26 cellular contexts compared by ENCODE assay signal in the genomic region with DNA sequence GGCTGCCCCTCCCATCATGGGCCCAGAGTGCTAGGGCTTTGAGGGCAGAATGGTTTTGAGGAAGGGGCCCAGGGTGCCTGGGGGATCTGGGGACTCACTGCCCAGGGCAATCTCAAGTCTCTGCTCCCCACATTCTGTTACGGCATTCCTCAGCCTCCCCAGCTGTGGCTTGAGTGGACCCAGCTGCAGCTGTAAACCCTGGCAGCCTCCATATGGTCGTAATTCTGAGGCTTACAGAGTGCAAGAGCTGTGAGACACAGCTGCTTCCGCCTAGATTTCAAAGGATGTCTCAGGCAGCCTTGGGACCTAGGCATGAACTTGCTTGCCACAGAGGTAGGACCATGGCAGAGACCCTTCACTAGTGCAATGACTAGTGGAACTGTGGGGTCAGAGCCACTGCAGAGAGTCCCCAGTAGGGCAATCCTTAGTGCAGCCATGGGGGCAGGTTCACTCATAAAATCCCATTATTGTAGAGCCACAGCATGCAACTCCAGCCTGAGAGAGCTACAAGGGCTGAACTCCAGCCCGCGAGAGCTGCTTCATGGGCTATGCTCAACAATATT.
A peak's percentile ranks its signal among the peaks of the same experiment; 100 is the strongest.
DNase-seq lines count a peak whose midpoint lies in the region; ATAC-seq and TF ChIP-seq lines count a peak whose summit lies in the region.
"Had no signal": no experiment of that assay in that cellular context is flagged by ENCODE, and none has a peak within 500 bp of the region (broad histone marks: within the 10 kb centered on the region; RNA-seq: fewer than 3 reads in every experiment).

No MANE protein-coding gene starts in this region.

- H3K36me3 ChIP-seq in Loucy (ENCODE audit: insufficient read depth, low read length) (no peaks in the 10 kb centered on the region), colonic mucosa (no peaks in the 10 kb centered on the region), lower lobe of right lung (no peaks in the 10 kb centered on the region)
- H3K36me3 ChIP-seq: BLaER1 treated with 17β-estradiol and CSF1 and Interleukin-3, amounts not matched to agents 10 nM and 100 nM; breast epithelium; tibial nerve had no signal

- ATAC-seq in lower lobe of right lung (peak; percentile 48 to 56), GM19397 (IDR thresholded peaks at IDR 0.05; ENCODE audit: unreplicated experiment) (no peak)
- no peak for ATAC-seq in activated T-cell treated with anti-CD3 and anti-CD28 coated beads, Interleukin-2, amount 50 U/mL, for 72 hours (replicated peaks in 1 of 2)
- ATAC-seq: activated CD8-positive, alpha-beta T cell treated with anti-CD3 and anti-CD28 coated beads for 36 hours had no signal

- no peaks in the 10 kb centered on the region for H3K9me3 Mint-ChIP-seq in activated T-cell treated with anti-CD3 and anti-CD28 coated beads, Interleukin-2, amount 50 U/mL, for 72 hours
- H3K9me3 Mint-ChIP-seq: activated CD8-positive, alpha-beta T cell treated with anti-CD3 and anti-CD28 coated beads for 36 hours; HFFc6 had no signal

- no peaks in the 10 kb centered on the region for H3K27me3 Mint-ChIP-seq in activated T-cell treated with anti-CD3 and anti-CD28 coated beads, Interleukin-2, amount 50 U/mL, for 72 hours (ENCODE audit: low read depth)
- H3K27me3 Mint-ChIP-seq: activated CD8-positive, alpha-beta T cell treated with anti-CD3 and anti-CD28 coated beads for 36 hours had no signal

- H3K27ac ChIP-seq in colonic mucosa = no peak overlapping the region
- no peak overlapping the region for H3K27ac ChIP-seq in lower lobe of right lung
- H3K27ac ChIP-seq: BLaER1 treated with 17β-estradiol and CSF1 and Interleukin-3, amounts not matched to agents 10 nM and 100 nM; breast epithelium; GM23248; tibial nerve had no signal

- H3K4me2 ChIP-seq in Loucy (ENCODE audit: low read depth, low read length, poor library complexity, severe bottlenecking) = peak overlapping the region; percentile 48
- H3K4me2 ChIP-seq: BLaER1 treated with 17β-estradiol and CSF1 and Interleukin-3, amounts not matched to agents 10 nM and 100 nM had no signal

- no peak overlapping the region for H3K4me3 Mint-ChIP-seq in activated T-cell treated with anti-CD3 and anti-CD28 coated beads, Interleukin-2, amount 50 U/mL, for 72 hours
- H3K4me3 Mint-ChIP-seq: activated CD8-positive, alpha-beta T cell treated with anti-CD3 and anti-CD28 coated beads for 36 hours; activated naive CD8-positive, alpha-beta T cell; HFFc6; nephron had no signal

- H3K27ac Mint-ChIP-seq in activated T-cell treated with anti-CD3 and anti-CD28 coated beads, Interleukin-2, amount 50 U/mL, for 72 hours = no peak overlapping the region
- H3K27ac Mint-ChIP-seq: activated CD8-positive, alpha-beta T cell treated with anti-CD3 and anti-CD28 coated beads for 36 hours; activated naive CD8-positive, alpha-beta T cell; HFFc6; nephron had no signal

- no peaks in the 10 kb centered on the region for H3K79me2 ChIP-seq in Loucy (ENCODE audit: insufficient read depth, low read length)

- H4K20me1 ChIP-seq in Loucy (ENCODE audit: insufficient read depth, low read length, poor library complexity, severe bottlenecking) = no peaks in the 10 kb centered on the region
- H4K20me1 ChIP-seq: BLaER1 treated with 17β-estradiol and CSF1 and Interleukin-3, amounts not matched to agents 10 nM and 100 nM had no signal

- H3K4me3 ChIP-seq in Loucy (ENCODE audit: low read length, poor library complexity, severe bottlenecking) (no peak overlapping the region), colonic mucosa (no peak overlapping the region), lower lobe of right lung (no peak overlapping the region)
- H3K4me3 ChIP-seq: BLaER1 treated with 17β-estradiol and CSF1 and Interleukin-3, amounts not matched to agents 10 nM and 100 nM; breast epithelium; GM23248; tibial nerve had no signal

- peak; percentile 18 for DNase-seq in colonic mucosa
- DNase-seq in lower lobe of right lung = no peak
- peak; percentile 22 for DNase-seq in superior temporal gyrus (ENCODE audit: extremely low spot score)
- DNase-seq in activated T-cell treated with anti-CD3 and anti-CD28 coated beads, Interleukin-2, amount 50 U/mL, for 72 hours = no peak
- DNase-seq in activated T-cell treated with anti-CD3 and anti-CD28 coated beads, Interleukin-2, amount 50 U/mL, for 1 hour = no peak
- DNase-seq: activated CD4-positive, alpha-beta T cell treated with anti-CD3 and anti-CD28 coated beads for 1 hour; activated CD8-positive, alpha-beta memory T cell treated with anti-CD3 and anti-CD28 coated beads, Interleukin-2, amount 50 U/mL, for 48 hours; activated CD8-positive, alpha-beta T cell treated with anti-CD3 and anti-CD28 coated beads for 36 hours; activated effector memory CD4-positive, alpha-beta T cell treated with Interleukin-2 at 50 U/mL for 16 hours; DMS53; GM23248; HFFc6; midbrain; MV-4-11; NCI-H146; NCI-H226; NCI-H748 treated with DMSO at 0.1 percent for 48 hours; stimulated activated CD8-positive, alpha-beta memory T cell treated with anti-CD3 and anti-CD28 coated beads, Interleukin-4, amount 100 ng/mL, for 48 hours; SW 1271 had no signal

- no peaks in the 10 kb centered on the region for H3K4me1 Mint-ChIP-seq in activated T-cell treated with anti-CD3 and anti-CD28 coated beads, Interleukin-2, amount 50 U/mL, for 72 hours (ENCODE audit: low read depth)
- H3K4me1 Mint-ChIP-seq: nephron had no signal

- intact Hi-C loops in colonic mucosa (cut with DNase I) = no loop called here
- intact Hi-C loops in lower lobe of right lung (cut with DNase I) = no loop called here

- no peak overlapping the region for H3K9ac ChIP-seq in Loucy (ENCODE audit: low read depth, low read length, poor library complexity, severe bottlenecking)
- H3K9ac ChIP-seq in colonic mucosa (ENCODE audit: low read depth in 2 of 2, low read length in 2 of 2) = no peak overlapping the region
- H3K9ac ChIP-seq: BLaER1 treated with 17β-estradiol and CSF1 and Interleukin-3, amounts not matched to agents 10 nM and 100 nM; GM23248 had no signal

- H2AFZ ChIP-seq in Loucy (ENCODE audit: low read length) = peak overlapping the region; percentile 4; the same call in 1 of the 2 replicates
- H2AFZ ChIP-seq: GM23248 had no signal

- peaks cover 53% of the 10 kb centered on the region for H3K4me1 ChIP-seq in Loucy (ENCODE audit: insufficient read depth, low read length, poor library complexity, severe bottlenecking)
- H3K4me1 ChIP-seq in colonic mucosa = no peaks in the 10 kb centered on the region
- no peaks in the 10 kb centered on the region for H3K4me1 ChIP-seq in lower lobe of right lung
- H3K4me1 ChIP-seq: breast epithelium, tibial nerve had no signal

- no peaks in the 10 kb centered on the region for H3K9me3 ChIP-seq in Loucy (ENCODE audit: insufficient read depth, low read depth, low read length)
- H3K9me3 ChIP-seq in colonic mucosa = no peaks in the 10 kb centered on the region
- no peaks in the 10 kb centered on the region for H3K9me3 ChIP-seq in lower lobe of right lung
- H3K9me3 ChIP-seq: breast epithelium, tibial nerve had no signal

- no peaks in the 10 kb centered on the region for H3F3A ChIP-seq in Loucy (ENCODE audit: low read depth)

- H3K9me2 ChIP-seq in Loucy (replicated peaks; ENCODE audit: low read depth, low read length) = no peaks in the 10 kb centered on the region

- no peaks in the 10 kb centered on the region for H3K27me3 ChIP-seq in Loucy (ENCODE audit: insufficient read depth, low read length, poor library complexity, severe bottlenecking)
- H3K27me3 ChIP-seq in colonic mucosa = no peaks in the 10 kb centered on the region
- no peaks in the 10 kb centered on the region for H3K27me3 ChIP-seq in lower lobe of right lung (ENCODE audit: low read depth)
- H3K27me3 ChIP-seq: BLaER1 treated with 17β-estradiol and CSF1 and Interleukin-3, amounts not matched to agents 10 nM and 100 nM; breast epithelium; tibial nerve had no signal

- no peaks in the 10 kb centered on the region for H3K36me3 Mint-ChIP-seq in activated T-cell treated with anti-CD3 and anti-CD28 coated beads, Interleukin-2, amount 50 U/mL, for 72 hours (ENCODE audit: insufficient read depth in 2 of 2)
- H3K36me3 Mint-ChIP-seq: activated naive CD8-positive, alpha-beta T cell had no signal

- no peak for TF ChIP-seq CTCF in Loucy (conservative IDR thresholded peaks at IDR 0.05; ENCODE audit: low read length)
- no peak for TF ChIP-seq CTCF in colonic mucosa (IDR thresholded peaks at IDR 0.05)
- no peak for TF ChIP-seq CTCF in lower lobe of right lung (IDR thresholded peaks at IDR 0.05)

Comparison
In these comparisons a context has a peak if more than half of its experiments do, and no peak if none do; other contexts are left out.
1. DNase-seq: peak in colonic mucosa (single experiment) and superior temporal gyrus (single experiment); none in lower lobe of right lung (single experiment), activated T-cell treated with anti-CD3 and anti-CD28 coated beads, Interleukin-2, amount 50 U/mL, for 72 hours (0 of 2) and activated T-cell treated with anti-CD3 and anti-CD28 coated beads, Interleukin-2, amount 50 U/mL, for 1 hour (single experiment).
2. ATAC-seq: peak in lower lobe of right lung (2 of 2); none in activated T-cell treated with anti-CD3 and anti-CD28 coated beads, Interleukin-2, amount 50 U/mL, for 72 hours (0 of 2) and GM19397 (single experiment).